11 cellular contexts compared by ENCODE assay signal in the genomic region with DNA sequence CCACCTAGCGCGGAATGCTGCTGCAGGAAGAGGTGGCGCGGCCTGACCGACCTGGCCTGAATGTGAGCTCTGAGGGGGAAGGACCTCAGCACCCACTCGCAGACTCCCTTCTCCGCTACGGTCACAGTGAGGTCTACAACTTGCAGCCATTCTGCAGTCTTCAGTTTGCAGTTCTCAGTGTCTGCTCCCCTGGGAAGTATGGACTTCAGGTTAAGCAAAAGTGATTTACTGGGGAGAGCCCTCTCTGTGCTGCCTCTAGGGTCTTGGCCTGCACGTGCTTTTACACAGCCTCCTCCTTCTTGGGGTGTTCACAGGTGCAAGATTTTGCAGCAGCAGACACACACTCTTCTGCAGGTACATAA.
DNase-seq lines count a peak whose midpoint lies in the region; FAIRE-seq and TF ChIP-seq lines count a peak whose summit lies in the region.
"Had no signal": no experiment of that assay in that cellular context is flagged by ENCODE, and none has a peak within 500 bp of the region (broad histone marks: within the 10 kb centered on the region; RNA-seq: fewer than 3 reads in every experiment).

No MANE protein-coding gene starts in this region.

- TF ChIP-seq CTCF in GM06990 (IDR thresholded peaks at IDR 0.05; ENCODE audit: insufficient read depth, low read length, poor library complexity, severe bottlenecking) (no peak), WERI-Rb-1 (IDR thresholded peaks at IDR 0.05; ENCODE audit: low read depth, low read length) (0 out of 2 replicates have a peak, but pooled peaks have one; percentile 20), hepatocyte (IDR thresholded peaks at IDR 0.05; ENCODE audit: poor library complexity) (no peak)

- H3K9me3 ChIP-seq in WERI-Rb-1 (ENCODE audit: severe bottlenecking) (no peaks in the 10 kb centered on the region), hepatocyte (ENCODE audit: low read depth) (no peaks in the 10 kb centered on the region)
- H3K9me3 ChIP-seq: mucosa of descending colon had no signal

- H3K36me3 ChIP-seq in GM06990 (ENCODE audit: control insufficient read depth, insufficient read depth, low read length) (no peaks in the 10 kb centered on the region), WERI-Rb-1 (no peaks in the 10 kb centered on the region), hepatocyte (replicated peaks; ENCODE audit: insufficient read depth, low read depth) (no peaks in the 10 kb centered on the region), rectal smooth muscle tissue (ENCODE audit: control insufficient read depth, insufficient read depth, low read length) (no peaks in the 10 kb centered on the region)

- 10% methylated on average over 9 of the region's 9 CpGs for WGBS in hepatocyte (ENCODE audit: low lambda C conversion rate, missing lambda C conversion rate)

- no peaks in the 10 kb centered on the region for H4K20me1 ChIP-seq in hepatocyte (ENCODE audit: insufficient read depth, poor library complexity, severe bottlenecking)

- no peaks in the 10 kb centered on the region for H3K9me2 ChIP-seq in hepatocyte (replicated peaks; ENCODE audit: insufficient read depth)

- H2AFZ ChIP-seq in hepatocyte = no peak overlapping the region

- TF ChIP-seq POLR2A in H54 (IDR thresholded peaks at IDR 0.05; ENCODE audit: low read depth, low read length) = no peak

- no peak overlapping the region for H3K27ac ChIP-seq in WERI-Rb-1
- H3K27ac ChIP-seq in hepatocyte = no peak overlapping the region
- H3K27ac ChIP-seq in rectal smooth muscle tissue (ENCODE audit: low read depth, low read length) = no peak overlapping the region

- H3K4me3 ChIP-seq in GM06990 (replicated peaks; ENCODE audit: low read depth, low read length) (no peak overlapping the region), WERI-Rb-1 (ENCODE audit: low read depth, low read length) (peak overlapping the region; percentile 51), hepatocyte (no peak overlapping the region), rectal smooth muscle tissue (ENCODE audit: low read length) (peak overlapping the region; percentile 43)
- H3K4me3 ChIP-seq: mucosa of descending colon had no signal

- peak; percentile 12 for DNase-seq in GM06990 (ENCODE audit: extremely low read depth, insufficient read length)
- no peak for DNase-seq in WERI-Rb-1
- no peak for DNase-seq in hepatocyte (ENCODE audit: low spot score)
- no peak for DNase-seq in T1000 (lab: John Stamatoyannopoulos, UW)
- DNase-seq in SKM-1 (lab: John Stamatoyannopoulos, UW; ENCODE audit: unreplicated experiment) = no peak
- DNase-seq in activated naive CD4-positive, alpha-beta T cell treated with anti-CD3 and anti-CD28 coated beads, Interleukin-2, amount 50 U/mL, for 16 hours = no peak
- DNase-seq in H54 (ENCODE audit: insufficient read length, low spot score) = no peak
- DNase-seq: amniotic stem cell, T-helper 9 cell had no signal

- no peak overlapping the region for H3K9ac ChIP-seq in rectal smooth muscle tissue (ENCODE audit: low read length)

- no peaks in the 10 kb centered on the region; the same call in none of the 2 replicates for H3K27me3 ChIP-seq in GM06990 (replicated peaks; ENCODE audit: control insufficient read depth, insufficient read depth, low read length)
- no peaks in the 10 kb centered on the region for H3K27me3 ChIP-seq in WERI-Rb-1 (ENCODE audit: insufficient read depth, low read depth, severe bottlenecking)
- peaks cover 68% of the 10 kb centered on the region for H3K27me3 ChIP-seq in hepatocyte
- H3K27me3 ChIP-seq in rectal smooth muscle tissue (ENCODE audit: control insufficient read depth, insufficient read depth, low read length) = peaks cover 8% of the 10 kb centered on the region

- H3K4me2 ChIP-seq in hepatocyte = peak overlapping the region; percentile 95

- no peaks in the 10 kb centered on the region for H3K79me2 ChIP-seq in hepatocyte

- no peak for FAIRE-seq in H54 (lab: Jason Lieb, UNC)

- H3K4me1 ChIP-seq in hepatocyte (ENCODE audit: insufficient read depth) (peaks cover 7% of the 10 kb centered on the region), rectal smooth muscle tissue (ENCODE audit: control insufficient read depth, insufficient read depth, low read length) (peaks cover 2% of the 10 kb centered on the region)

Comparison
In these comparisons a context has a peak if more than half of its experiments do, and no peak if none do; other contexts are left out.
1. H3K4me3 ChIP-seq: peak in WERI-Rb-1 (single experiment) and rectal smooth muscle tissue (single experiment); none in GM06990 (single experiment) and hepatocyte (single experiment).